ENCODE assay signal across 30 cellular contexts in genomic region chr9:117430813-117431212, GRCh38.
"Had no signal": no experiment of that assay in that cellular context is flagged by ENCODE, and none has a peak within 500 bp of the region (broad histone marks: within the 10 kb centered on the region; RNA-seq: fewer than 3 reads in every experiment).

No MANE protein-coding gene starts in this region.

- ATAC-seq: activated CD4-positive, alpha-beta T cell treated with anti-CD3 and anti-CD28 coated beads for 36 hours; activated CD8-positive, alpha-beta memory T cell treated with anti-CD3 and anti-CD28 coated beads, Interleukin-2, amount 10 ng/mL, durations not matched to agents 7 days and 5 days; activated CD8-positive, alpha-beta T cell treated with anti-CD3 and anti-CD28 coated beads, Interleukin-2, amount 10 ng/mL, durations not matched to agents 7 days and 5 days; activated naive CD8-positive, alpha-beta T cell treated with anti-CD3 and anti-CD28 coated beads, Interleukin-2, amount 50 U/mL, for 24 hours; body of pancreas; gastroesophageal sphincter; heart left ventricle had no signal

- H3K9me3 ChIP-seq: adrenal gland, body of pancreas, colonic mucosa, esophagus squamous epithelium, gastroesophageal sphincter, heart left ventricle had no signal

- H3K4me3 ChIP-seq: adrenal gland, body of pancreas, colonic mucosa, esophagus squamous epithelium, gastroesophageal sphincter, heart left ventricle had no signal

- H3K27ac ChIP-seq: adrenal gland, body of pancreas, colonic mucosa, epithelial cell of prostate, esophagus squamous epithelium, gastroesophageal sphincter, heart left ventricle had no signal

- H3K36me3 ChIP-seq: adrenal gland, colonic mucosa, esophagus squamous epithelium, gastroesophageal sphincter, heart left ventricle had no signal

- H3K4me1 ChIP-seq: adrenal gland, colonic mucosa, esophagus squamous epithelium, gastroesophageal sphincter, heart left ventricle had no signal

- DNase-seq: activated CD4-positive, alpha-beta memory T cell treated with anti-CD3 and anti-CD28 coated beads for 36 hours; activated CD4-positive, alpha-beta T cell treated with anti-CD3 and anti-CD28 coated beads for 36 hours; activated CD4-positive, alpha-beta T cell treated with anti-CD3 and anti-CD28 coated beads, Interleukin-2, amount 10 ng/mL, durations not matched to agents 24 days and 14 days; activated CD4-positive, CD25-positive, alpha-beta regulatory T cell; activated CD4-positive, CD25-positive, alpha-beta regulatory T cell treated with anti-CD3 and anti-CD28 coated beads, Interleukin-2, amount 50 U/mL, for 72 hours; activated CD8-positive, alpha-beta memory T cell treated with anti-CD3 and anti-CD28 coated beads, Interleukin-2, amount 10 ng/mL, durations not matched to agents 7 days and 5 days; activated CD8-positive, alpha-beta memory T cell treated with anti-CD3 and anti-CD28 coated beads, Interleukin-2, amount 50 U/mL, for 4 hours; activated CD8-positive, alpha-beta T cell treated with anti-CD3 and anti-CD28 coated beads, Interleukin-2, amount 10 ng/mL, durations not matched to agents 7 days and 5 days; activated effector memory CD4-positive, alpha-beta T cell treated with anti-CD3 and anti-CD28 coated beads, Interleukin-2, amount 50 U/mL, for 16 hours; activated naive CD4-positive, alpha-beta T cell treated with anti-CD3 and anti-CD28 coated beads for 36 hours; activated naive CD8-positive, alpha-beta T cell treated with anti-CD3 and anti-CD28 coated beads for 36 hours; activated naive CD8-positive, alpha-beta T cell treated with anti-CD3 and anti-CD28 coated beads, Interleukin-2, amount 50 U/mL, for 24 hours; activated T-cell treated with anti-CD3 and anti-CD28 coated beads, Interleukin-2, amount 50 U/mL, for 1 hour; activated T-cell treated with anti-CD3 and anti-CD28 coated beads, Interleukin-2, amount 50 U/mL, for 48 hours; adrenal gland; amygdala; aorta; body of pancreas; caudate nucleus; cerebellar nuclear complex; colonic mucosa; effector CD8-positive, alpha-beta T cell; esophagus squamous epithelium; foreskin melanocyte; heart left ventricle; T-helper 2 cell had no signal

- H3K27me3 ChIP-seq: adrenal gland, body of pancreas, colonic mucosa, esophagus squamous epithelium had no signal

- FAIRE-seq: endometrium, endothelial cell of umbilical vein had no signal
